8 cellular contexts compared by ENCODE assay signal in the genomic region with DNA sequence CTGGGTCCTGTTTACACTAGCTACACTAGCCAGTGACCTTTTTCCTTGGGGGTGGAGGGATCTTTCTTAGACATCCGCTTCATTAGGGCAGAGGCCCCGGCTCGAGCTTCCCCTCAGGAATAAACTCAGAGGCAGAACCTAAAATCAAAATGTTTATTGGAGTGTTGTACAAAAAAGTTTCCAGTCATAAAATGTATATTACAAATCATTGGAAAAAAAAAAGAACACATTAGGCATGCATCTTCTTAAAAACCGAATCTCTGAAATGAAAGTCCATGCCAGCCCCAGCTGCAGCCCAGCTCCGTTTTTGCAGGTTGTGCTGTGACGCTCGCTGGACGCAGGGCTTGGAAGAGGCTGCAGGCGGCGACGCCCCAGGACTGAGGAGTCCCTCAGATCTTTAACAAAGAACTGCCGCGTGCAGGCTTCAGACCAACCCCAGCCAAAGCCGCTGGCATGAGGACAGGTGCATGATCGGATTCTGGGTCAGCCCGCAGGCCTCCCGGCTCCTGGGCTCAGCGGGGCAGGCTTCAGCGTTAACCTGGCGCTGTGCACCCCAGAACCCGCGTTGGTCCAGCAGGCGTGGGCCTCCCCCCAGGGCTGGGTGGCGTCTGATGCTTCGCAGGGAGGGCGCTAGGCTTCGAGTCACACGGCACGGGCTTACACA. TPM values are rescaled to one million over a fixed set of nuclear protein-coding genes. Genes with fewer than 3 reads are reported as not detected.
DNase-seq lines count a peak whose midpoint lies in the region; ATAC-seq and TF ChIP-seq lines count a peak whose summit lies in the region.

No MANE protein-coding gene starts in this region.

- TF ChIP-seq CTCF in epithelial cell of proximal tubule (conservative IDR thresholded peaks at IDR 0.05; ENCODE audit: low read depth, low read length): no peak

- H3K4me1 Mint-ChIP-seq in naive B cell: peaks cover 15 to 18% (median 17%) of the 10 kb centered on the region in 3 donors

- H3K4me3 ChIP-seq in epithelial cell of proximal tubule (ENCODE audit: low read depth, low read length): peak overlapping the region; percentile 75

- no peak for ATAC-seq in naive B cell (ENCODE audit: low read depth in 2 of 2)
- no peak for ATAC-seq in HG02623 (IDR thresholded peaks at IDR 0.05; ENCODE audit: unreplicated experiment)

- DNase-seq in NCI-H2227 (lab: John Stamatoyannopoulos, UW; ENCODE audit: unreplicated experiment) (peak; percentile 49), NCI-H2227 treated with DMSO at 0.1 percent for 48 hours (lab: John Stamatoyannopoulos, UW) (no peak), SHP77 treated with DMSO at 0.1 percent for 48 hours (lab: John Stamatoyannopoulos, UW) (peak; percentile 22), epithelial cell of proximal tubule (ENCODE audit: low read depth) (no peak), naive B cell (no peak), NCI-H524 treated with DMSO at 0.1 percent for 48 hours (lab: John Stamatoyannopoulos, UW) (no peak)
- DNase-seq in activated effector memory CD4-positive, alpha-beta T cell treated with anti-CD3 and anti-CD28 coated beads, Interleukin-2, amount 50 U/mL, for 16 hours: no peak

- no peaks in the 10 kb centered on the region for H3K27me3 Mint-ChIP-seq in naive B cell

- peak overlapping the region; percentile 91 to 98 (median 96) for H3K4me3 Mint-ChIP-seq in naive B cell

- no peaks in the 10 kb centered on the region for H3K9me3 Mint-ChIP-seq in naive B cell

- H3K27ac Mint-ChIP-seq in naive B cell: peak overlapping the region; percentile 95 to 98 (median 98)

- no peaks in the 10 kb centered on the region for H3K36me3 Mint-ChIP-seq in naive B cell

RNA-seq across cellular contexts. Expression of a gene that starts 0.8 kb away (rescaled TPM):
- total RNA-seq in epithelial cell of proximal tubule: 100 and 118 TPM in 2 replicates
- 10 to 100 TPM; 50.0 to 99.3 (median 70.8) TPM for polyA plus RNA-seq in naive B cell (ENCODE audit: low read depth in 6 of 6)

RNA-seq across cellular contexts. Expression of a gene that starts 28.6 kb away (rescaled TPM):
- total RNA-seq in epithelial cell of proximal tubule: 136 and 246 TPM in 2 replicates
- 1 to 10 TPM; 3.2 to 5.4 (median 4.5) TPM for polyA plus RNA-seq in naive B cell (ENCODE audit: low read depth in 6 of 6)

RNA-seq across cellular contexts. Expression of a gene that starts 47.8 kb away (rescaled TPM):
- total RNA-seq in epithelial cell of proximal tubule: 29.2 and 35.7 TPM in 2 replicates
- polyA plus RNA-seq in naive B cell (ENCODE audit: low read depth in 6 of 6): 100 to 1,000 TPM in 3 of 6 donors, 10 to 100 TPM in 3; 40.2 to 177 (median 125) TPM

Comparison
In these comparisons a context has a peak if more than half of its experiments do, and no peak if none do; other contexts are left out.
1. DNase-seq: peak in NCI-H2227 (single experiment) and SHP77 treated with DMSO at 0.1 percent for 48 hours (single experiment); none in NCI-H2227 treated with DMSO at 0.1 percent for 48 hours (single experiment), epithelial cell of proximal tubule (single experiment), naive B cell (single experiment), NCI-H524 treated with DMSO at 0.1 percent for 48 hours (single experiment) and activated effector memory CD4-positive, alpha-beta T cell treated with anti-CD3 and anti-CD28 coated beads, Interleukin-2, amount 50 U/mL, for 16 hours (single experiment).